In the genomic region with DNA sequence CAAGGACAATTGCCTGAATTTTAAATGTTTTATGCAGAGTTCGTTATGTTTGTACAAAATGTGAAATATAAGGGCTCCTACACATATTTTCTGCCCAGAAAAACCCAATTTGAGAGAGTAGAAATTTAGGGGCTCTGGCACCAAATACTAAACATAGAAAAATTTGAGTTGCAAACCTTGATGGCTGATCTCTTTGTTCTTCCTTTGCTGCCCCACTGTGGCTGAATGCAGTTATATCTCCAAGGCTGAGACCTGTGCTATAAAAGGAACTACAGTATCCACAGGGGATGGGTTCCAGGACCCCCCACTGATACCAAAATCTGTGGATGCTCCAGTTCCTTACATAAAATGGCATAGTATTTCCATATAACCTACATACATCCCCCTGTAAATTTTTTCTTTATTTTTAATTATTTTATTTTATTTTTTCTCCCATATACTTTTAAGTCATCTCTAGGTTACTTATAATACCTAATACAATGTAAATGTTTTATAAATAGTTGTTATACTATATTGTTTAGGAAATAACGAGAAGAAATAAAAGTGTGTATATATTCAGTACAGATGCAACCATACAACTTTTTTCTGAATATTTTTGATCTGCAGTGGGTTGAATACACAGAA, we compare ENCODE assay signal across 9 cellular contexts. TPM values are rescaled to one million over a fixed set of nuclear protein-coding genes. Genes with fewer than 3 reads are reported as not detected.
DNase-seq lines count a peak whose midpoint lies in the region; ATAC-seq and TF ChIP-seq lines count a peak whose summit lies in the region.
"Had no signal": no experiment of that assay in that cellular context is flagged by ENCODE, and none has a peak within 500 bp of the region (broad histone marks: within the 10 kb centered on the region; RNA-seq: fewer than 3 reads in every experiment).

No MANE protein-coding gene starts in this region.

- no peaks in the 10 kb centered on the region for H3K9me3 Mint-ChIP-seq in T-helper 2 cell treated with Interferon-gamma antibody and Interleukin-4, amounts not matched to agents 5 μg/mL and 100 μg/mL, for 36 hours
- H3K9me3 Mint-ChIP-seq: central memory CD8-positive, alpha-beta T cell had no signal

- no peak overlapping the region for H2BK120ac ChIP-seq in mesendoderm (ENCODE audit: low read depth, low read length)

- no peak overlapping the region for H4K8ac ChIP-seq in mesendoderm (ENCODE audit: low read depth, low read length)

- H3K36me3 ChIP-seq in MG63 (no peaks in the 10 kb centered on the region), mesendoderm (ENCODE audit: control insufficient read depth, insufficient read depth, low read length) (no peaks in the 10 kb centered on the region), upper lobe of left lung (no peaks in the 10 kb centered on the region)

- H3K4me2 ChIP-seq in mesendoderm (ENCODE audit: low read length): no peak overlapping the region

- TF ChIP-seq POLR2A in upper lobe of left lung (IDR thresholded peaks at IDR 0.05): no peak

- H3K79me2 ChIP-seq in mesendoderm (ENCODE audit: control insufficient read depth, insufficient read depth, low read length): no peaks in the 10 kb centered on the region

- TF ChIP-seq EP300 in upper lobe of left lung (IDR thresholded peaks at IDR 0.05): no peak

- no peak overlapping the region for H2BK15ac ChIP-seq in mesendoderm (replicated peaks; ENCODE audit: low read depth)

- no CpG with 5 or more reads among the region's 2 CpGs for WGBS in mesendoderm (ENCODE audit: extremely low coverage, insufficient coverage, low lambda C conversion rate)
- 46 to 49% methylated on average over 2 of the region's 2 CpGs for WGBS in upper lobe of left lung, 2 donors

- no peaks in the 10 kb centered on the region for H3K36me3 Mint-ChIP-seq in T-helper 2 cell treated with Interferon-gamma antibody and Interleukin-4, amounts not matched to agents 5 μg/mL and 100 μg/mL, for 36 hours (ENCODE audit: low read depth)

- no peak overlapping the region for H3K4me3 ChIP-seq in MG63
- H3K4me3 ChIP-seq in mesendoderm (ENCODE audit: low read length): no peak overlapping the region
- no peak overlapping the region for H3K4me3 ChIP-seq in upper lobe of left lung

- no peak overlapping the region for H3K18ac ChIP-seq in mesendoderm (ENCODE audit: low read length)

- H2AK5ac ChIP-seq in mesendoderm (ENCODE audit: low read length): no peak overlapping the region

- no peak overlapping the region for H3K4me3 Mint-ChIP-seq in T-helper 2 cell treated with Interferon-gamma antibody and Interleukin-4, amounts not matched to agents 5 μg/mL and 100 μg/mL, for 36 hours
- H3K4me3 Mint-ChIP-seq: central memory CD8-positive, alpha-beta T cell had no signal

- H3K56ac ChIP-seq in mesendoderm (ENCODE audit: low read length): no peak overlapping the region

- no peaks in the 10 kb centered on the region for H3K4me1 Mint-ChIP-seq in T-helper 2 cell treated with Interferon-gamma antibody and Interleukin-4, amounts not matched to agents 5 μg/mL and 100 μg/mL, for 36 hours (ENCODE audit: low read depth)
- H3K4me1 Mint-ChIP-seq: central memory CD8-positive, alpha-beta T cell had no signal

- no peaks in the 10 kb centered on the region for H3K9me3 ChIP-seq in MG63
- no peaks in the 10 kb centered on the region for H3K9me3 ChIP-seq in upper lobe of left lung

- no peaks in the 10 kb centered on the region for H3K4me1 ChIP-seq in mesendoderm (ENCODE audit: control insufficient read depth, low read depth, low read length)
- H3K4me1 ChIP-seq in upper lobe of left lung: no peaks in the 10 kb centered on the region

- H3K23ac ChIP-seq in mesendoderm (ENCODE audit: low read length): no peak overlapping the region

- H4K5ac ChIP-seq in mesendoderm (ENCODE audit: low read length): no peak overlapping the region

- TF ChIP-seq CTCF in upper lobe of left lung (IDR thresholded peaks at IDR 0.05): peak; percentile 32 to 62 (median 52)

- no peak overlapping the region for H3K27ac ChIP-seq in mesendoderm (ENCODE audit: low read depth, low read length)
- H3K27ac ChIP-seq in upper lobe of left lung: no peak overlapping the region

- H3K27ac Mint-ChIP-seq in T-helper 2 cell treated with Interferon-gamma antibody and Interleukin-4, amounts not matched to agents 5 μg/mL and 100 μg/mL, for 36 hours: no peak overlapping the region

- H2BK5ac ChIP-seq in mesendoderm (ENCODE audit: low read length): no peak overlapping the region

- ATAC-seq in upper lobe of left lung (ENCODE audit: low FRiP score in 2 of 2): peak in 1 of 2 donors; percentile 69

- H3K4ac ChIP-seq in mesendoderm (ENCODE audit: low read depth, low read length): no peak overlapping the region

- no peaks in the 10 kb centered on the region for H3K79me1 ChIP-seq in mesendoderm (ENCODE audit: low read length)

- peak in 3 of 5 experiments; percentile 4 to 22 (median 7) for DNase-seq in T-helper 2 cell
- no peak for DNase-seq in T-helper 2 cell treated with Interferon-gamma antibody and Interleukin-4, amounts not matched to agents 5 μg/mL and 100 μg/mL, for 36 hours (ENCODE audit: low spot score)
- peak; percentile 19 for DNase-seq in MG63
- DNase-seq in T-helper 1 cell: peak in 3 of 5 donors; percentile 4 to 23 (median 17)
- peak; percentile 19 for DNase-seq in effector CD8-positive, alpha-beta T cell (lab: John Stamatoyannopoulos, UW)
- DNase-seq in mesendoderm: peak; percentile 73
- peak in 1 of 2 donors; percentile 26 for DNase-seq in upper lobe of left lung
- no peak for DNase-seq in activated effector memory CD4-positive, alpha-beta T cell treated with Interleukin-2 at 50 U/mL for 16 hours

- no peak overlapping the region for H3K9ac ChIP-seq in mesendoderm (ENCODE audit: low read length)

- peaks cover 36% of the 10 kb centered on the region for H3K27me3 Mint-ChIP-seq in T-helper 2 cell treated with Interferon-gamma antibody and Interleukin-4, amounts not matched to agents 5 μg/mL and 100 μg/mL, for 36 hours (ENCODE audit: low read depth)

- H3K27me3 ChIP-seq in MG63 (peaks cover 5% of the 10 kb centered on the region), mesendoderm (ENCODE audit: insufficient read depth, low read length, poor library complexity) (no peaks in the 10 kb centered on the region), upper lobe of left lung (no peaks in the 10 kb centered on the region)

RNA-seq across cellular contexts. Expression of gene CFAP43, which starts 22.5 kb away (rescaled TPM):
- 0.89 TPM in 1 of 2 replicates, not detected in the other for total RNA-seq in MG63 (2014; rRNA removed; shearing (Covaris generic); ENCODE audit: low replicate concordance)
- polyA plus RNA-seq in mesendoderm (2013, experiment 1 of 2): 0.21 TPM
- 0.14 TPM for polyA plus RNA-seq in mesendoderm (2013, experiment 2 of 2)
- 100 to 1,000 TPM in 1 of 6 donors, 10 to 100 TPM in 2, 1 to 10 TPM in 2, under 1 TPM in 1; 0.69 to 121 (median 10.0) TPM for total RNA-seq in upper lobe of left lung

RNA-seq across cellular contexts. Expression of gene GSTO1, which starts 45.0 kb away (rescaled TPM):
- total RNA-seq in MG63 (2014; rRNA removed; shearing (Covaris generic); ENCODE audit: low replicate concordance): 191 and 245 TPM in 2 replicates
- polyA plus RNA-seq in mesendoderm (2013, experiment 1 of 2): 261 TPM
- polyA plus RNA-seq in mesendoderm (2013, experiment 2 of 2): 257 TPM
- 100 to 1,000 TPM in 3 of 6 donors, 10 to 100 TPM in 3; 30.4 to 147 (median 102) TPM for total RNA-seq in upper lobe of left lung

RNA-seq across cellular contexts. Expression of gene GSTO2, which starts 59.3 kb away (rescaled TPM):
- total RNA-seq in MG63 (2014; rRNA removed; shearing (Covaris generic); ENCODE audit: low replicate concordance): 0.62 and 1.8 TPM in 2 replicates
- polyA plus RNA-seq in mesendoderm (2013, experiment 1 of 2): 13.4 TPM
- 11.0 TPM for polyA plus RNA-seq in mesendoderm (2013, experiment 2 of 2)
- 10 to 100 TPM in 1 of 6 donors, 1 to 10 TPM in 5; 2.8 to 11.2 (median 7.8) TPM for total RNA-seq in upper lobe of left lung

Comparison
In these comparisons a context has a peak if more than half of its experiments do, and no peak if none do; other contexts are left out.
1. DNase-seq: peak in T-helper 2 cell (3 of 5), MG63 (single experiment), T-helper 1 cell (3 of 5), effector CD8-positive, alpha-beta T cell (single experiment) and mesendoderm (single experiment); none in T-helper 2 cell treated with Interferon-gamma antibody and Interleukin-4, amounts not matched to agents 5 μg/mL and 100 μg/mL, for 36 hours (single experiment) and activated effector memory CD4-positive, alpha-beta T cell treated with Interleukin-2 at 50 U/mL for 16 hours (single experiment).